1 cellular context compared by ENCODE assay signal in the genomic region with DNA sequence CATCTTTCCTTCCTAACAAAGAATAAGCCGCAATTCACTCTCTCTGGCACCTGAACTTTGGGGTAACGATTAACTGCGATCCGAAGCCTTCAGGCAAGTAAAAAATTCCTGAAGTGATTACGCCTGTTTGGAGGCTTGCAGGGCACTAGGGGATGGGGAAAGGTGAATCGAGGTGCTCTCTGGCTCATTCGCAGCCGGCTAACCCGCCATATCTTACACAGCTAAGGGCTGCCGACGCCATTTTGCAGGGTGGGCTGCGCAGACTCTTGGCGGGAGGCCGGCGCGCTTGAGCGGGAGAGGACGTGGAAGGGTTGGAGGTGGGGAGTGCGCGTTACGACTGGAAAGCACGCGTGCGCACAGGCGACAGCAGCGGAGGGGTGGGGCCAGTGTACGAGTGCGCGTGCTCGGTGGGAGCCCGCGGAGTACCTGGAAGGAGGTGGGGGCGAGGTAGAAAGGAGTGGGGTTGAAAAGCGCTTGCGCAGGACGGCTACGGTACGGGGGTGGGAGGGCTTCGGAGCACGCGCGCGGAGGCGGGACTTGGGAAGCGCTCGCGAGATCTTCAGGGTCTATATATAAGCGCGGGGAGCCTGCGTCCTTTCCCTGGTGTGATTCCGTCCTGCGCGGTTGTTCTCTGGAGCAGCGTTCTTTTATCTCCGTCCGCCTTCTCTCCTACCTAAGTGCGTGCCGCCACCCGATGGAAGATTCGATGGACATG.
TF ChIP-seq lines count a peak whose summit lies in the region.

Gene NPM1, plus strand, starts transcription at position 595 of the 715 bp plus-strand sequence. Its CDS starts 100 bp downstream, at position 695.

TF ChIP-seq in GM12878, 131 proteins besides CTCF, POLR2A, EP300 and RAD21 (continued from another document and continues in another):
- TF ChIP-seq REST (IDR thresholded peaks at IDR 0.05; ENCODE audit: low read depth, low read length): 0 out of 2 replicates have a peak, but pooled peaks have one; percentile 44
- TF ChIP-seq ESRRA (IDR thresholded peaks at IDR 0.05; ENCODE audit: low read length): peak; percentile 70; the same call in 1 of the 2 replicates
- TF ChIP-seq BRCA1 (IDR thresholded peaks at IDR 0.05; ENCODE audit: low read depth, low read length): peak; percentile 75
- TF ChIP-seq NR2F1 (conservative IDR thresholded peaks at IDR 0.05): no peak
- peak in 1 of 2 experiments; percentile 85; a peak in 2 of 3 replicates for TF ChIP-seq EGR1 (IDR thresholded peaks at IDR 0.05; ENCODE audit: borderline replicate concordance in 1 of 2, low read depth in 2 of 2, low read length in 2 of 2)
- peak; percentile 97 for TF ChIP-seq TAF1 (IDR thresholded peaks at IDR 0.05; ENCODE audit: borderline replicate concordance, low read depth, low read length)
- TF ChIP-seq BHLHE40 (IDR thresholded peaks at IDR 0.05; ENCODE audit: borderline replicate concordance in 1 of 2, low read depth in 2 of 2, low read length in 1 of 2): peak; percentile 51 to 77; a peak in 2 of 4 replicates
- TF ChIP-seq TBL1XR1 (IDR thresholded peaks at IDR 0.05; ENCODE audit: low read depth, low read length): peak; percentile 18; the same call in 1 of the 2 replicates
- TF ChIP-seq ZNF217 (IDR thresholded peaks at IDR 0.05): no peak
- TF ChIP-seq, protein P1, sequence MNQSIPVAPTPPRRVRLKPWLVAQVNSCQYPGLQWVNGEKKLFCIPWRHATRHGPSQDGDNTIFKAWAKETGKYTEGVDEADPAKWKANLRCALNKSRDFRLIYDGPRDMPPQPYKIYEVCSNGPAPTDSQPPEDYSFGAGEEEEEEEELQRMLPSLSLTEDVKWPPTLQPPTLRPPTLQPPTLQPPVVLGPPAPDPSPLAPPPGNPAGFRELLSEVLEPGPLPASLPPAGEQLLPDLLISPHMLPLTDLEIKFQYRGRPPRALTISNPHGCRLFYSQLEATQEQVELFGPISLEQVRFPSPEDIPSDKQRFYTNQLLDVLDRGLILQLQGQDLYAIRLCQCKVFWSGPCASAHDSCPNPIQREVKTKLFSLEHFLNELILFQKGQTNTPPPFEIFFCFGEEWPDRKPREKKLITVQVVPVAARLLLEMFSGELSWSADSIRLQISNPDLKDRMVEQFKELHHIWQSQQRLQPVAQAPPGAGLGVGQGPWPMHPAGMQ (IDR thresholded peaks at IDR 0.05; ENCODE audit: borderline replicate concordance): peak; percentile 57; the same call in 1 of the 2 replicates
- TF ChIP-seq BACH1 (IDR thresholded peaks at IDR 0.05; ENCODE audit: borderline replicate concordance): peak; percentile 52
- peak; percentile 77; the same call in 1 of the 2 replicates for TF ChIP-seq TCF3 (IDR thresholded peaks at IDR 0.05; ENCODE audit: borderline replicate concordance, insufficient read depth, low read depth, low read length)
- no peak for TF ChIP-seq RELA (IDR thresholded peaks at IDR 0.05; ENCODE audit: borderline replicate concordance, partially characterized antibody)
- TF ChIP-seq HDGF (IDR thresholded peaks at IDR 0.05): peak; percentile 100
- TF ChIP-seq TCF12 (IDR thresholded peaks at IDR 0.05; ENCODE audit: low read depth, low read length): peak; percentile 71; the same call in 1 of the 2 replicates
- no peak for TF ChIP-seq FOXM1 (IDR thresholded peaks at IDR 0.05; ENCODE audit: low read depth, low read length)
- TF ChIP-seq IRF4 (IDR thresholded peaks at IDR 0.05; ENCODE audit: low read depth, low read length): no peak
- TF ChIP-seq E2F4 (IDR thresholded peaks at IDR 0.05; ENCODE audit: low read depth, low read length): peak; percentile 79
- TF ChIP-seq MEF2A (IDR thresholded peaks at IDR 0.05; ENCODE audit: insufficient read depth, low read depth, low read length): 0 out of 2 replicates have a peak, but pooled peaks have one; percentile 33
- no peak for TF ChIP-seq ZNF592 (IDR thresholded peaks at IDR 0.05)
- TF ChIP-seq YY1 (IDR thresholded peaks at IDR 0.05; ENCODE audit: low read depth, low read length): peak; percentile 99
- TF ChIP-seq BMI1 (IDR thresholded peaks at IDR 0.05; ENCODE audit: borderline replicate concordance): no peak
- TF ChIP-seq CHD1 (IDR thresholded peaks at IDR 0.05; ENCODE audit: low read depth, low read length): no peak; the same call in 1 of the 2 replicates
- TF ChIP-seq RELB (IDR thresholded peaks at IDR 0.05; ENCODE audit: low read depth): peak; percentile 85
- peak; percentile 95 for TF ChIP-seq NRF1 (conservative IDR thresholded peaks at IDR 0.05; ENCODE audit: low read depth, low read length)
- peak in 1 of 2 experiments; percentile 27; a peak in 1 of 4 replicates for TF ChIP-seq ETV6 (conservative IDR thresholded peaks at IDR 0.05 in 1 of 2, IDR thresholded peaks at IDR 0.05 in 1 of 2; ENCODE audit: borderline replicate concordance in 1 of 2, low read depth in 1 of 2)
- TF ChIP-seq HDAC6 (IDR thresholded peaks at IDR 0.05; ENCODE audit: unreplicated experiment): no peak
- no peak for TF ChIP-seq SREBF2 (IDR thresholded peaks at IDR 0.05; ENCODE audit: low read length)
- TF ChIP-seq SP1 (IDR thresholded peaks at IDR 0.05; ENCODE audit: low read depth, low read length): no peak
- no peak for TF ChIP-seq SMC3 (IDR thresholded peaks at IDR 0.05; ENCODE audit: borderline replicate concordance, low read length)
- no peak for TF ChIP-seq CBX3 (IDR thresholded peaks at IDR 0.05; ENCODE audit: borderline replicate concordance, low read depth)
- no peak for TF ChIP-seq CHD4 (IDR thresholded peaks at IDR 0.05)
- TF ChIP-seq MLLT1 (IDR thresholded peaks at IDR 0.05): peak; percentile 74; the same call in 1 of the 2 replicates
- peak; percentile 51; the same call in 1 of the 2 replicates for TF ChIP-seq CREB1 (IDR thresholded peaks at IDR 0.05; ENCODE audit: low read depth)
- peak; percentile 95 for TF ChIP-seq CBFB (IDR thresholded peaks at IDR 0.05; ENCODE audit: low read depth)
- TF ChIP-seq RB1 (IDR thresholded peaks at IDR 0.05; ENCODE audit: borderline replicate concordance): peak; percentile 98
- 0 out of 2 replicates have a peak, but pooled peaks have one; percentile 38 for TF ChIP-seq GATAD2B (conservative IDR thresholded peaks at IDR 0.05; ENCODE audit: low read depth)
- no peak for TF ChIP-seq YBX1 (IDR thresholded peaks at IDR 0.05)
- peak; percentile 74 for TF ChIP-seq E4F1 (IDR thresholded peaks at IDR 0.05; ENCODE audit: borderline replicate concordance, partially characterized antibody)
- peak; percentile 83 for TF ChIP-seq MXI1 (IDR thresholded peaks at IDR 0.05; ENCODE audit: low read depth, low read length)
- peak; percentile 96 for TF ChIP-seq SMAD5 (IDR thresholded peaks at IDR 0.05; ENCODE audit: low read depth)
- no peak for TF ChIP-seq TCF7 (IDR thresholded peaks at IDR 0.05; ENCODE audit: borderline replicate concordance)
- peak; percentile 97 for TF ChIP-seq CHD2 (IDR thresholded peaks at IDR 0.05; ENCODE audit: borderline replicate concordance, low read depth, low read length)
- TF ChIP-seq SMAD1 (IDR thresholded peaks at IDR 0.05; ENCODE audit: low read depth, partially characterized antibody): peak; percentile 81
- TF ChIP-seq, protein P2, sequence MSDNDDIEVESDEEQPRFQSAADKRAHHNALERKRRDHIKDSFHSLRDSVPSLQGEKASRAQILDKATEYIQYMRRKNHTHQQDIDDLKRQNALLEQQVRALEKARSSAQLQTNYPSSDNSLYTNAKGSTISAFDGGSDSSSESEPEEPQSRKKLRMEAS (IDR thresholded peaks at IDR 0.05; ENCODE audit: low read depth, low read length): 0 out of 2 replicates have a peak, but pooled peaks have one; percentile 20
